14 cellular contexts compared by ENCODE assay signal in the genomic region with DNA sequence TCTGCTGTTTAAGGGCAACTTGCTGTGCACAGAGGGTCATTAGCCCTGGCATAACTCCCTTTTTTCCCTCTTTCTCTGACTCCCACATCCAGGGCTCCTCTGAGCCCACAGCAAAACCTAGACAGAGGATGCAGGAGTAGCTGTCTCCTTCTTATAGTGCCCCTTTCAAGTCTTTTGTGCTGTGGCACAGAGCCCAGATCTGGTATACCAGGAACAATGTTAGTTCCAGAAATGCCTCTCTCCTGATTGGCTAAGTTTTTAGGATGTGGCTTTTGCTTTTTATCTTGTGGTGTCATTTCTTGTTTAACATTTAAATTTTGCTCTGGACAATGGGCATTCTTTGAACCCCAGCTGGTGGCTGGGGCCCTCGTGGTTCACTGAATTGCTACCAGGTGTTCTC. TPM values are rescaled to one million over a fixed set of nuclear protein-coding genes. Genes with fewer than 3 reads are reported as not detected.
A peak's percentile ranks its signal among the peaks of the same experiment; 100 is the strongest.
DNase-seq lines count a peak whose midpoint lies in the region; ATAC-seq and TF ChIP-seq lines count a peak whose summit lies in the region.
"Had no signal": no experiment of that assay in that cellular context is flagged by ENCODE, and none has a peak within 500 bp of the region (broad histone marks: within the 10 kb centered on the region; RNA-seq: fewer than 3 reads in every experiment).

No MANE protein-coding gene starts in this region.

- peak overlapping the region; percentile 66 for H3K27ac Mint-ChIP-seq in activated CD8-positive, alpha-beta T cell treated with anti-CD3 and anti-CD28 coated beads for 36 hours
- H3K27ac Mint-ChIP-seq in naive thymus-derived CD8-positive, alpha-beta T cell = peak overlapping the region; percentile 36 to 90 (median 82)

- no peaks in the 10 kb centered on the region for H3K27me3 Mint-ChIP-seq in activated CD8-positive, alpha-beta T cell treated with anti-CD3 and anti-CD28 coated beads for 36 hours
- no peaks in the 10 kb centered on the region for H3K27me3 Mint-ChIP-seq in naive thymus-derived CD8-positive, alpha-beta T cell

- ATAC-seq in activated CD8-positive, alpha-beta T cell treated with anti-CD3 and anti-CD28 coated beads for 36 hours = no peak
- peak in 1 of 2 donors; percentile 37 for ATAC-seq in naive thymus-derived CD8-positive, alpha-beta T cell
- ATAC-seq: body of pancreas, right lobe of liver had no signal

- no peak overlapping the region for H3K27ac ChIP-seq in breast epithelium
- H3K27ac ChIP-seq: body of pancreas, Peyer's patch, right lobe of liver had no signal

- H3K4me1 Mint-ChIP-seq in activated CD8-positive, alpha-beta T cell treated with anti-CD3 and anti-CD28 coated beads for 36 hours (ENCODE audit: low read depth) = peaks cover 66% of the 10 kb centered on the region
- H3K4me1 Mint-ChIP-seq in naive thymus-derived CD8-positive, alpha-beta T cell = peaks cover 52 to 83% (median 77%) of the 10 kb centered on the region in 4 donors

- no peak for TF ChIP-seq POLR2A in breast epithelium (IDR thresholded peaks at IDR 0.05)

- intact Hi-C loops in activated CD8-positive, alpha-beta T cell treated with anti-CD3 and anti-CD28 coated beads for 36 hours (cut with micrococcal nuclease) = no loop called here
- intact Hi-C loops in breast epithelium (cut with DNase I; ENCODE audit: low total_unique reads) = loop anchor here (5.0 kb wide), 1 partner anchor 212 kb away; a partner anchor contains a TSS

- no peak overlapping the region for H3K4me3 ChIP-seq in breast epithelium
- H3K4me3 ChIP-seq: body of pancreas, Peyer's patch, right lobe of liver had no signal

- DNase-seq in CD1c-positive myeloid dendritic cell (ENCODE audit: extremely low spot score) = peak; percentile 48
- peak; percentile 28 for DNase-seq in H4 (ENCODE audit: low spot score)
- DNase-seq in activated CD8-positive, alpha-beta T cell treated with anti-CD3 and anti-CD28 coated beads for 36 hours = no peak
- no peak for DNase-seq in naive thymus-derived CD8-positive, alpha-beta T cell
- DNase-seq in breast epithelium (ENCODE audit: low spot score in 2 of 2) = no peak
- no peak for DNase-seq in HT-29 (ENCODE audit: low spot score)
- no peak for DNase-seq in stimulated activated CD4-positive, alpha-beta T cell treated with anti-CD3 and anti-CD28 coated beads, Interleukin-4, amount 100 ng/mL, for 4 hours
- DNase-seq: glutamatergic neuron, kidney glomerular epithelial cell, NCI-H1436 treated with DMSO at 0.1 percent for 48 hours, NCI-H524, Peyer's patch, right lobe of liver had no signal

- peaks cover 0 to 4% of the 10 kb centered on the region in 2 donors for H3K4me1 ChIP-seq in breast epithelium
- H3K4me1 ChIP-seq: body of pancreas had no signal

- H3K9me3 ChIP-seq in breast epithelium = no peaks in the 10 kb centered on the region
- H3K9me3 ChIP-seq: body of pancreas, Peyer's patch, right lobe of liver had no signal

- H3K36me3 ChIP-seq in breast epithelium = no peaks in the 10 kb centered on the region

- TF ChIP-seq CTCF in activated CD8-positive, alpha-beta T cell treated with anti-CD3 and anti-CD28 coated beads for 36 hours (IDR thresholded peaks at IDR 0.05) = no peak
- no peak for TF ChIP-seq CTCF in breast epithelium (IDR thresholded peaks at IDR 0.05)

- H3K9me3 Mint-ChIP-seq in activated CD8-positive, alpha-beta T cell treated with anti-CD3 and anti-CD28 coated beads for 36 hours = no peaks in the 10 kb centered on the region
- H3K9me3 Mint-ChIP-seq in naive thymus-derived CD8-positive, alpha-beta T cell = no peaks in the 10 kb centered on the region

- POLR2A ChIA-PET in activated CD8-positive, alpha-beta T cell treated with anti-CD3 and anti-CD28 coated beads for 36 hours (lab: Charles Lee) = interaction anchor here (0.6 kb wide), 1 partner anchor 37 kb away, joined by 3 read pairs; no protein-coding TSS in a partner anchor
- POLR2A ChIA-PET in naive thymus-derived CD8-positive, alpha-beta T cell (lab: Charles Lee) = interaction anchor here (0.5 to 0.8 kb wide), 3 partner anchors 23 to 214 kb away, joined by 3 to 4 read pairs (median 3); no protein-coding TSS in a partner anchor

- H3K4me3 Mint-ChIP-seq in activated CD8-positive, alpha-beta T cell treated with anti-CD3 and anti-CD28 coated beads for 36 hours = no peak overlapping the region
- peak overlapping the region in 3 of 10 donors; percentile 1 to 11 (median 4) for H3K4me3 Mint-ChIP-seq in naive thymus-derived CD8-positive, alpha-beta T cell

- CTCF ChIA-PET in activated CD8-positive, alpha-beta T cell treated with anti-CD3 and anti-CD28 coated beads for 36 hours (lab: Charles Lee) = interaction anchor here (1.2 to 20.5 kb wide), 4 partner anchors 10 to 221 kb away, joined by 3 to 775 read pairs (median 6); a partner anchor contains a TSS

- H3K36me3 Mint-ChIP-seq in activated CD8-positive, alpha-beta T cell treated with anti-CD3 and anti-CD28 coated beads for 36 hours (ENCODE audit: low read depth) = peaks cover 9% of the 10 kb centered on the region
- H3K36me3 Mint-ChIP-seq in naive thymus-derived CD8-positive, alpha-beta T cell = peaks cover 0 to 44% (median 0%) of the 10 kb centered on the region in 3 donors

- H3K27me3 ChIP-seq in breast epithelium = no peaks in the 10 kb centered on the region
- H3K27me3 ChIP-seq: body of pancreas, Peyer's patch, right lobe of liver had no signal

RNA-seq across cellular contexts. Expression of a gene that starts 25.6 kb away (rescaled TPM):
- total RNA-seq in H4 (2014; rRNA removed; shearing (Covaris generic)) = 180 and 193 TPM in 2 replicates
- total RNA-seq in activated CD8-positive, alpha-beta T cell treated with anti-CD3 and anti-CD28 coated beads for 36 hours = 100 to 1,000 TPM; 192 to 194 TPM
- total RNA-seq in naive thymus-derived CD8-positive, alpha-beta T cell = 10 to 100 TPM; 22.6 to 29.8 TPM
- 10 to 100 TPM; 26.2 to 39.3 (median 27.0) TPM for polyA plus RNA-seq in naive thymus-derived CD8-positive, alpha-beta T cell
- total RNA-seq in breast epithelium = 10 to 100 TPM; 35.7 to 52.0 (median 52.0) TPM
- total RNA-seq in HT-29 (2014; rRNA removed; shearing (Covaris generic)) = 95.1 and 97.4 TPM in 2 replicates

Comparison
In these comparisons a context has a peak if more than half of its experiments do, and no peak if none do; other contexts are left out.
1. DNase-seq: peak in CD1c-positive myeloid dendritic cell (single experiment) and H4 (single experiment); none in activated CD8-positive, alpha-beta T cell treated with anti-CD3 and anti-CD28 coated beads for 36 hours (single experiment), naive thymus-derived CD8-positive, alpha-beta T cell (0 of 10), breast epithelium (0 of 2), HT-29 (single experiment) and stimulated activated CD4-positive, alpha-beta T cell treated with anti-CD3 and anti-CD28 coated beads, Interleukin-4, amount 100 ng/mL, for 4 hours (0 of 2).